In the genomic region with DNA sequence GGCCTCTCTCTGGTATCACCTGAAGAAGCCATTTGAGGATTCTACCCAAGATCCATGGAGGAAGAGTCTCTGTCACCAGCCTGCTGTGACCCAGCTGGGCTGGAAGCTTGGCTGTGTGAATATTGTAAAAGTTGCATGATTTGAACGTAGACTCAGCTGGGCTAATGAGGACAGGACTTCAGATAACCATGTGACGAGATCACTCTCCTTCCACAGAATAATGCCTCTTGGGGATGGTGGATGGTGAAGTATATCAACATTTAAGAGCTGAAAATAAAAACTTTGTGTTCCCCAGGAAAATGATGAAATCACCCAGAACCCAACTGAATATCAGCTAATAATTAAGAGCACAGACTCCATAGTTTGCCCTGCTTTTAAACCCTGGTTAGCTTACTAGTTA, we compare ENCODE assay signal across 24 cellular contexts.
"Had no signal": no experiment of that assay in that cellular context is flagged by ENCODE, and none has a peak within 500 bp of the region (broad histone marks: within the 10 kb centered on the region; RNA-seq: fewer than 3 reads in every experiment).

No MANE protein-coding gene starts in this region.

- H3K36me3 ChIP-seq: brain microvascular endothelial cell, pancreas, right atrium auricular region, uterus had no signal

- H3K27ac ChIP-seq: brain microvascular endothelial cell, hepatocyte, pancreas, right atrium auricular region, uterus had no signal

- ATAC-seq: activated CD4-positive, alpha-beta T cell treated with anti-CD3 and anti-CD28 coated beads for 36 hours; activated T-cell treated with anti-CD3 and anti-CD28 coated beads, Interleukin-2, amount 50 U/mL, for 72 hours; effector memory CD8-positive, alpha-beta T cell; pancreas; stimulated activated effector memory CD8-positive, alpha-beta T cell treated with anti-CD3 and anti-CD28 coated beads, Interleukin-12 subunit alpha, Interleukin-12 subunit beta, amount 100 ng/mL, for 72 hours had no signal

- H3K27me3 ChIP-seq: brain microvascular endothelial cell, hepatocyte, pancreas, right atrium auricular region, uterus had no signal

- H3K4me1 ChIP-seq: pancreas, uterus had no signal

- H3K4me3 ChIP-seq: hepatocyte, pancreas, right atrium auricular region, uterus had no signal

- DNase-seq: activated CD4-positive, alpha-beta T cell treated with anti-CD3 and anti-CD28 coated beads for 36 hours; activated CD4-positive, CD25-positive, alpha-beta regulatory T cell; activated effector memory CD4-positive, alpha-beta T cell treated with anti-CD3 and anti-CD28 coated beads, Interleukin-2, amount 50 U/mL, for 16 hours; activated naive CD4-positive, alpha-beta T cell treated with anti-CD3 and anti-CD28 coated beads for 36 hours; activated naive CD8-positive, alpha-beta T cell treated with anti-CD3 and anti-CD28 coated beads, Interleukin-2, amount 10 ng/mL, durations not matched to agents 7 days and 5 days; activated T-cell treated with anti-CD3 and anti-CD28 coated beads for 4 hours; activated T-cell treated with anti-CD3 and anti-CD28 coated beads, Interleukin-2, amount 50 U/mL, for 72 hours; brain microvascular endothelial cell; cortex of kidney; effector memory CD8-positive, alpha-beta T cell; erythroblast; foreskin melanocyte; glutamatergic neuron; islet precursor cell; naive B cell; nephron progenitor cell; pancreas; stimulated activated CD4-positive, alpha-beta T cell treated with anti-CD3 and anti-CD28 coated beads, Interleukin-12 subunit alpha, Interleukin-12 subunit beta, amount 100 ng/mL, for 4 hours; stimulated activated CD4-positive, alpha-beta T cell treated with anti-CD3 and anti-CD28 coated beads, Interleukin-4, amount 100 ng/mL, for 1 hour; T-helper 1 cell; uterus had no signal

- H3K9me3 ChIP-seq: pancreas, right atrium auricular region, uterus had no signal

- H3K4me2 ChIP-seq: hepatocyte had no signal
